In the genomic region with DNA sequence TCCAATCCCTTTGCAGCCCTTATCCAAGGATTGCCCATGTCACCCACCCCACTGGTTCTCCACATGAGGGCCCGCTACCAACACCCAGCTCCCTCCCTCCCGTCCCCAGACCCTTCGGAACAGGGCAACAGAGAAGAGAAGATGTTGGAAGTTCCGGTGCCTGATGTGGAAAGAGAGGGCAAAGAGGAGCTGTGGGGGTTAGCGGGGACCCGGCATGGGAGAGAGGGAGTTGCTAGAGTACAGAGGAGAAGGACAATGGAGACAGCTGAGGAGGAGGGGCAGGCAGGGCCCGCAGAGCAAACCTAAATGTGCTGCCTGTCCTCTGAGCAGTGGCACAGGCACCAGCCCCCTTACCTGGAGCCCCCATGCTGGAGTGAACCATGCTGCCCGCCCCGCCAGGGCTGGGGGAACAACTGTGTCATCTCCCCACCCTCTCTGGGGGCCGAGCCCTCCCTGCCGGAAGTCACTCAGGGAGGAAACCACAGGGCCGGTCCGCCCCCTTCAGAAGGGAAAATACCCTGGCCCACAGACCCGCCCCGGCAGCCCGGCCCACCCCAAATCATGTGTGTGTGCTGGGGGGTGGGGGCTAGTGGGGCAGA, we compare ENCODE assay signal across 8 cellular contexts. TPM values are rescaled to one million over a fixed set of nuclear protein-coding genes. Genes with fewer than 3 reads are reported as not detected.
DNase-seq lines count a peak whose midpoint lies in the region; ATAC-seq and TF ChIP-seq lines count a peak whose summit lies in the region.

POU2F2 (minus strand) TSS at position 417 of the 599 bp plus-strand sequence; CDS start at position 382, 35 bp downstream.

- TF ChIP-seq RAD21 in neural cell (conservative IDR thresholded peaks at IDR 0.05) = no peak

- no peak for TF ChIP-seq POLR2A in testis (IDR thresholded peaks at IDR 0.05)

- H3K4me1 ChIP-seq in endocrine pancreas (ENCODE audit: control insufficient read depth, insufficient read depth, low read length) (no peaks in the 10 kb centered on the region), testis (peaks cover 12% of the 10 kb centered on the region)

- peak within 1 kb of the TSS; percentile 47 for H3K4me2 ChIP-seq in neural cell (ENCODE audit: low read length)

- ATAC-seq in GM18868 (IDR thresholded peaks at IDR 0.05; ENCODE audit: unreplicated experiment) (peak; percentile 46), GM19395 (IDR thresholded peaks at IDR 0.05; ENCODE audit: unreplicated experiment) (no peak)

- H3K36me3 ChIP-seq in endocrine pancreas (ENCODE audit: control insufficient read depth, insufficient read depth, low read length) = no peaks in the 10 kb centered on the region
- no peaks in the 10 kb centered on the region for H3K36me3 ChIP-seq in neural cell (ENCODE audit: insufficient read depth, low read length)
- H3K36me3 ChIP-seq in testis (ENCODE audit: low read depth, missing control alignments) = no peaks in the 10 kb centered on the region

- no peaks in the 10 kb centered on the region for H3K79me2 ChIP-seq in neural cell (replicated peaks; ENCODE audit: insufficient read depth, low read length)

- intact Hi-C loops in testis (cut with DNase I; ENCODE audit: low total_unique reads) = no loop called here

- H3K4me3 ChIP-seq in endocrine pancreas (ENCODE audit: control insufficient read depth, insufficient read depth, low read length) (no peak within 1 kb of the TSS), neural cell (ENCODE audit: low read length) (peak within 1 kb of the TSS; percentile 63), testis (peak within 1 kb of the TSS; percentile 29 to 43)

- TF ChIP-seq EP300 in neural cell (conservative IDR thresholded peaks at IDR 0.05; ENCODE audit: poor library complexity, severe bottlenecking) = no peak

- H3K27ac ChIP-seq in neural cell (ENCODE audit: low read length) (peak within 1 kb of the TSS; percentile 49), testis (no peak within 1 kb of the TSS)

- H3K9me3 ChIP-seq in endocrine pancreas (ENCODE audit: control insufficient read depth, low read length) = no peaks in the 10 kb centered on the region
- H3K9me3 ChIP-seq in neural cell (ENCODE audit: low read length) = no peaks in the 10 kb centered on the region
- no peaks in the 10 kb centered on the region for H3K9me3 ChIP-seq in testis

- TF ChIP-seq CTCF in neural cell (IDR thresholded peaks at IDR 0.05; ENCODE audit: poor library complexity, severe bottlenecking) (no peak), testis (IDR thresholded peaks at IDR 0.05) (no peak)

- H3K9me2 ChIP-seq in neural cell (ENCODE audit: insufficient read depth, low read length) = no peaks in the 10 kb centered on the region

- no peaks in the 10 kb centered on the region for H4K20me1 ChIP-seq in neural cell (ENCODE audit: insufficient read depth)

- H3K9ac ChIP-seq in endocrine pancreas (ENCODE audit: control insufficient read depth, insufficient read depth, low read length) (peak within 1 kb of the TSS; percentile 36), neural cell (ENCODE audit: low read length) (peak within 1 kb of the TSS; percentile 67)

- no peaks in the 10 kb centered on the region for H3F3A ChIP-seq in neural cell (ENCODE audit: insufficient read depth, low read length, poor library complexity, severe bottlenecking)

- 12 to 20% methylated on average over 8 to 11 of the region's 16 CpGs for WGBS in testis, 2 donors

- DNase-seq in HT1080 (ENCODE audit: low read depth) (peak; percentile 47), testis (peak; percentile 21), NCI-H2107 (lab: John Stamatoyannopoulos, UW) (no peak)
- DNase-seq in activated CD4-positive, alpha-beta T cell treated with anti-CD3 and anti-CD28 coated beads, Interleukin-2, amount 50 U/mL, for 4 hours = peak; percentile 90

- H2AFZ ChIP-seq in neural cell (ENCODE audit: low read depth, low read length) = no peak within 1 kb of the TSS

- H3K27me3 ChIP-seq in endocrine pancreas (ENCODE audit: control insufficient read depth, insufficient read depth, low read length) (peaks cover 9% of the 10 kb centered on the region), neural cell (ENCODE audit: insufficient read depth, low read depth, low read length) (peaks cover 12% of the 10 kb centered on the region), testis (no peaks in the 10 kb centered on the region)

TF ChIP-seq in neural cell, 6 proteins besides CTCF, POLR2A, EP300 and RAD21:
- TF ChIP-seq EZH2 (IDR thresholded peaks at IDR 0.05; ENCODE audit: borderline replicate concordance, insufficient read depth, low read length, poor library complexity, severe bottlenecking) (no peak), MXI1 (conservative IDR thresholded peaks at IDR 0.05; ENCODE audit: poor library complexity, severe bottlenecking) (no peak), SMC3 (conservative IDR thresholded peaks at IDR 0.05; ENCODE audit: poor library complexity) (no peak)
TF ChIP-seq in neural cell: peak in this region for 0.

RNA-seq across cellular contexts. Expression of gene POU2F2, which starts in this region (rescaled TPM):
- 2.6 and 5.4 TPM in 2 replicates for total RNA-seq in HT1080 (2014; rRNA removed; shearing (Covaris generic))
- 3.9 and 4.7 TPM in 2 replicates for polyA plus RNA-seq in HT1080 (2015; cell fraction: cytosol; rRNA removed)
- polyA plus RNA-seq in HT1080 (2015; cell fraction: nucleus; rRNA removed) = 5.8 and 7.0 TPM in 2 replicates
- polyA plus RNA-seq in neural cell = 7.7 and 12.4 TPM in 2 replicates
- polyA minus RNA-seq in neural cell = 10.7 and 18.9 TPM in 2 replicates
- total RNA-seq in testis = 10 to 100 TPM in 1 of 2 donors, 1 to 10 TPM in 1; 9.4 to 20.6 TPM
- 13.2 TPM for polyA plus RNA-seq in testis (ENCODE audit: insufficient read depth, low read depth, low replicate concordance)
